ENCODE assay signal across 22 cellular contexts in genomic region chr6:62400521-62401259, GRCh38.
"Had no signal": no experiment of that assay in that cellular context is flagged by ENCODE, and none has a peak within 500 bp of the region (broad histone marks: within the 10 kb centered on the region; RNA-seq: fewer than 3 reads in every experiment).

No MANE protein-coding gene starts in this region.

- H3K4me1 ChIP-seq: SJSA1 had no signal

- H3K36me3 ChIP-seq: SJSA1 had no signal

- DNase-seq: IMR-90, Karpas-422, KG1, MM.1S, NCI-H1092 treated with DMSO at 0.1 percent for 48 hours, NCI-H1436, NCI-H187, NCI-H2029, NCI-H2081 treated with DMSO at 0.1 percent for 48 hours, NCI-H2171, NCI-H226, NCI-H446, NCI-H510A, NCI-H524 treated with DMSO at 0.1 percent for 48 hours, NCI-H69, NCI-H774, Right ventricle myocardium superior, RPMI8226, SIG-M5, SW 1271 had no signal

- H3K4me3 ChIP-seq: SJSA1, SK-N-MC had no signal

- H3K27me3 ChIP-seq: SJSA1 had no signal

- H3K27ac ChIP-seq: SJSA1, SK-N-MC had no signal
